ENCODE assay signal across 22 cellular contexts in genomic region chr2:71313016-71313766, GRCh38.
"Had no signal": no experiment of that assay in that cellular context is flagged by ENCODE, and none has a peak within 500 bp of the region (broad histone marks: within the 10 kb centered on the region; RNA-seq: fewer than 3 reads in every experiment).

No MANE protein-coding gene starts in this region.

- H3K9me3 Mint-ChIP-seq: natural killer cell treated with Interleukin-12 subunit alpha and Interleukin-12 subunit beta and Interleukin-15 and Interleukin-18, amount 100 ng/mL, for 72 hours had no signal

- ATAC-seq: heart left ventricle; left colon; natural killer cell treated with Interleukin-12 subunit alpha and Interleukin-12 subunit beta and Interleukin-15 and Interleukin-18, amount 100 ng/mL, for 72 hours; T-cell had no signal

- H3K4me3 Mint-ChIP-seq: activated naive CD4-positive, alpha-beta T cell treated with anti-CD3 and anti-CD28 coated beads for 36 hours; brain; memory B cell; natural killer cell treated with Interleukin-12 subunit alpha and Interleukin-12 subunit beta and Interleukin-15 and Interleukin-18, amount 100 ng/mL, for 72 hours; T-cell had no signal

- H3K4me1 Mint-ChIP-seq: brain, memory B cell, T-cell had no signal

- H3K27ac ChIP-seq: heart left ventricle, sigmoid colon, thoracic aorta, upper lobe of left lung had no signal

- DNase-seq: activated effector memory CD4-positive, alpha-beta T cell treated with Interleukin-2 at 50 U/mL for 16 hours; activated naive CD4-positive, alpha-beta T cell treated with anti-CD3 and anti-CD28 coated beads for 36 hours; activated T-cell treated with anti-CD3 and anti-CD28 coated beads, Interleukin-2, amount 50 U/mL, for 48 hours; aorta; effector CD4-positive, alpha-beta T cell; erythroblast; heart left ventricle; left colon; retina; sigmoid colon; stimulated activated CD4-positive, alpha-beta T cell treated with anti-CD3 and anti-CD28 coated beads, Interleukin-2, amount 100 ng/mL, for 48 hours; stimulated activated CD8-positive, alpha-beta memory T cell treated with anti-CD3 and anti-CD28 coated beads, Interleukin-4, amount 100 ng/mL, for 48 hours; stimulated activated naive CD4-positive, alpha-beta T cell; T-cell; T-helper 9 cell; upper lobe of left lung had no signal

- H3K9me3 ChIP-seq: sigmoid colon had no signal

- H3K27ac Mint-ChIP-seq: activated naive CD4-positive, alpha-beta T cell treated with anti-CD3 and anti-CD28 coated beads for 36 hours; brain; memory B cell; natural killer cell treated with Interleukin-12 subunit alpha and Interleukin-12 subunit beta and Interleukin-15 and Interleukin-18, amount 100 ng/mL, for 72 hours; progenitor cell of endocrine pancreas; T-cell had no signal

- H3K4me1 ChIP-seq: sigmoid colon, upper lobe of left lung had no signal

- H3K4me2 ChIP-seq: smooth muscle cell had no signal

- H3K4me3 ChIP-seq: heart left ventricle, sigmoid colon, smooth muscle cell, thoracic aorta, upper lobe of left lung had no signal

- H3K27me3 ChIP-seq: heart left ventricle, sigmoid colon, upper lobe of left lung had no signal

- H3K27me3 Mint-ChIP-seq: brain, memory B cell had no signal

- H3K36me3 ChIP-seq: heart left ventricle, sigmoid colon, thoracic aorta, upper lobe of left lung had no signal
